8 cellular contexts compared by ENCODE assay signal in the genomic region with DNA sequence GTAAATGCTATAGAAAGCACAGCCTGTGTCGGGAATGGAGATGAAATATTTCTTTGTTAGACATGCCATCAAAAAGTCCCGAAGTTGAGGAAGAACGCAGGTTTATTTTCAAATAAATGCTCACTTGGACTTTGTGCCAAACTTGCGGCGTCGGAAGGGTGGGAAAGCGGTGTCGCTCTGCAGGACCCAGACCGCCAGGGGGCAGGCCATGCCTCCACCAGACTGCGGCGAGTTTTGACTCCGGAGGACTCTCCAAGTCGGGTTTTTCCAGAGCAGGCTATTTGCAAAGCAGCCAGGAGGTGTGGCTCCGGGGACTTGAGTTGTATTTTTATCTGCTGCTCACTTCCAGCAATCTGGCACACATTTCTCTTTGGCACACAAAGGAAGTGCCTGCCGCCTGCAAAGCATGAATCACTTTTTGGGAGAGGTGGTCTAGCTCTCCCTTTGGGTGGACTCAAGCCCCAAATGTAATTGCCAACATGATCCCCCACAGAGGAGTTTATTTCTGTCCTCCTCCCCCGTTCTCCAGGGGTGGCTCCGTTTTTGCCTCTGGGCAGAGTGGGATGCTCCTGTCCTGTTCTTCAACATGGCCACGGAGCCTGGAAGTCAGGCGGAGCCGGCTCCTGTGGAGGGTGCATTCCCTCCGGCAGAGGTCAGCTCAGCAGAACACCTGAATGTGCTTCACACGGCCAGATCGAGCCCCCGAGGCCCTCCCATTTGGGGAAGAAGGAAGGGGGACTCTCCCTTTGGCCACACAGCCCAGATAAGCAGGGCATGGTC.
DNase-seq lines count a peak whose midpoint lies in the region; ATAC-seq, FAIRE-seq and TF ChIP-seq lines count a peak whose summit lies in the region.

No MANE protein-coding gene starts in this region.

- intact Hi-C loops in pancreas (cut with DNase I), result loop anchor here in 2 of 3 donors (5.0 to 10.0 kb wide), 2 partner anchors 383 to 391 kb away; no protein-coding TSS in a partner anchor

- H3K36me3 Mint-ChIP-seq in activated T-cell treated with anti-CD3 and anti-CD28 coated beads, Interleukin-2, amount 50 U/mL, for 24 hours (ENCODE audit: low read depth), result no peaks in the 10 kb centered on the region

- no peak overlapping the region for H3K4me3 ChIP-seq in pancreas

- WGBS in pancreas, 2 donors, result 9 to 13% methylated on average over 24 of the region's 24 CpGs

- peaks cover 0 to 5% (median 0%) of the 10 kb centered on the region in 3 donors for H3K4me1 ChIP-seq in pancreas

- H3K9me3 Mint-ChIP-seq in activated T-cell treated with anti-CD3 and anti-CD28 coated beads, Interleukin-2, amount 50 U/mL, for 24 hours, result no peaks in the 10 kb centered on the region

- no peak overlapping the region for H3K27ac Mint-ChIP-seq in activated T-cell treated with anti-CD3 and anti-CD28 coated beads, Interleukin-2, amount 50 U/mL, for 24 hours

- peaks cover 53% of the 10 kb centered on the region for H3K27me3 Mint-ChIP-seq in activated T-cell treated with anti-CD3 and anti-CD28 coated beads, Interleukin-2, amount 50 U/mL, for 24 hours

- no peak overlapping the region for H3K27ac ChIP-seq in pancreas

- ATAC-seq in pancreas (peak; percentile 93 to 99 (median 94)), HG02763 (IDR thresholded peaks at IDR 0.05; ENCODE audit: unreplicated experiment) (no peak)
- ATAC-seq in activated CD4-positive, CD25-positive, alpha-beta regulatory T cell treated with anti-CD3 and anti-CD28 coated beads, Interleukin-2, amount 50 U/mL, for 24 hours, result no peak

- DNase-seq in activated T-cell treated with anti-CD3 and anti-CD28 coated beads for 24 hours (ENCODE audit: low read depth), result peak; percentile 12
- no peak for DNase-seq in activated T-cell treated with anti-CD3 and anti-CD28 coated beads, Interleukin-2, amount 50 U/mL, for 24 hours
- DNase-seq in NCI-H1417 treated with DMSO at 0.1 percent for 48 hours (lab: John Stamatoyannopoulos, UW), result peak; percentile 2
- peak; percentile 7 for DNase-seq in activated naive CD4-positive, alpha-beta T cell treated with Interleukin-2 at 50 U/mL for 16 hours
- DNase-seq in glomerular visceral epithelial cell (ENCODE audit: extremely low spot score), result peak; percentile 3
- DNase-seq in pancreas, result peak; percentile 67 to 89 (median 80)

- no peaks in the 10 kb centered on the region for H3K4me1 Mint-ChIP-seq in activated T-cell treated with anti-CD3 and anti-CD28 coated beads, Interleukin-2, amount 50 U/mL, for 24 hours (ENCODE audit: low read depth)

- H3K9me3 ChIP-seq in pancreas, result no peaks in the 10 kb centered on the region

- peak; percentile 64 for FAIRE-seq in pancreas (lab: Jason Lieb, UNC)

- peak; percentile 74 to 82 (median 76) for TF ChIP-seq CTCF in pancreas (IDR thresholded peaks at IDR 0.05)

- H3K4me3 Mint-ChIP-seq in activated T-cell treated with anti-CD3 and anti-CD28 coated beads, Interleukin-2, amount 50 U/mL, for 24 hours, result no peak overlapping the region

- no peaks in the 10 kb centered on the region for H3K36me3 ChIP-seq in pancreas

- H3K27me3 ChIP-seq in pancreas, result peaks cover 0 to 21% (median 0%) of the 10 kb centered on the region in 4 donors

Comparison
In these comparisons a context has a peak if more than half of its experiments do, and no peak if none do; other contexts are left out.
1. ATAC-seq: peak in pancreas (4 of 4); none in HG02763 (single experiment) and activated CD4-positive, CD25-positive, alpha-beta regulatory T cell treated with anti-CD3 and anti-CD28 coated beads, Interleukin-2, amount 50 U/mL, for 24 hours (0 of 2).